In the genomic region with DNA sequence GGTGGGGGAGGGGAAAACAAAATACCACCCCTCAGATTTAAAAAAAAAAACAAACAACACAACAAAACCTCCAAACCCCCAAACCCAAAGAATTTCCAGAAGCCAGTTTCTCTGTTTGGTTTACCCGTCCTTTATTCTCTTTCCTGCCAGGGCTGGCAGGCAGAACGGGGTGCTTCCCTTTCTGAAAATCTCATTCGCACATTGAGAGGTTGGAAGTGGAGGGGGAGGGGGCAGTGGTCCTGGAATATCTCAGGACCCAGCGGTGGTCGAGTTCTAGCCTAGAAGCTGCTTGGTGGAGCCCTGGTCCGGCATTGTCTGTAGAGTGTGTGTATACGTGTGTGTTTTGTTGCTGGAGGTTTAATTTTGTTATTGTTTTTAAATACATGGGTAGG, we compare ENCODE assay signal across 8 cellular contexts. TPM values are rescaled to one million over a fixed set of nuclear protein-coding genes. Genes with fewer than 3 reads are reported as not detected.
DNase-seq lines count a peak whose midpoint lies in the region; ATAC-seq, FAIRE-seq and TF ChIP-seq lines count a peak whose summit lies in the region.

No MANE protein-coding gene starts in this region.

- peak overlapping the region; percentile 33 for H2AK5ac ChIP-seq in mesenchymal stem cell (ENCODE audit: low read length, severe bottlenecking)

- no TSS peak for BruUV-seq in K562 (replicated peaks; lab: Mats Ljungman, UMichigan)

- peak overlapping the region; percentile 73 for H3K9ac ChIP-seq in KMS-11
- peak overlapping the region; percentile 67 to 95 for H3K9ac ChIP-seq in K562 (ENCODE audit: insufficient read depth in 1 of 2, low read depth in 2 of 2, low read length in 2 of 2)
- peak overlapping the region; percentile 95 for H3K9ac ChIP-seq in mesenchymal stem cell (ENCODE audit: low read length)

- peaks cover 4% of the 10 kb centered on the region for H3K36me3 Mint-ChIP-seq in CD4-positive, CD25-positive, alpha-beta regulatory T cell

- peak overlapping the region; percentile 87 for H3K4me3 ChIP-seq in CD4-positive, CD25-positive, alpha-beta regulatory T cell (ENCODE audit: low read depth, low read length)
- H3K4me3 ChIP-seq in KMS-11 (IDR thresholded peaks at IDR 0.05; ENCODE audit: insufficient read depth, low read depth, low read length) (peak overlapping the region; percentile 26), K562 (peak overlapping the region; percentile 54), mesenchymal stem cell (ENCODE audit: insufficient read depth in 1 of 2, low read depth in 1 of 2, low read length in 2 of 2) (peak overlapping the region; percentile 79 to 91), vagina (peak overlapping the region; percentile 87 to 97)

- peak overlapping the region; percentile 87 to 98 (median 94) for H3K4me3 Mint-ChIP-seq in CD4-positive, CD25-positive, alpha-beta regulatory T cell

- H4K8ac ChIP-seq in mesenchymal stem cell (ENCODE audit: low read length), result peak overlapping the region; percentile 59

- H2BK120ac ChIP-seq in mesenchymal stem cell (ENCODE audit: low read depth, low read length), result peak overlapping the region; percentile 2

- TF ChIP-seq RAD21 in K562 (CRISPR knock-in tag; conservative IDR thresholded peaks at IDR 0.05 in 1 of 2, IDR thresholded peaks at IDR 0.05 in 1 of 2), result no peak

- peak in 1 of 3 donors; percentile 21 for DNase-seq in CD4-positive, CD25-positive, alpha-beta regulatory T cell
- peak in 1 of 4 experiments; percentile 39 for DNase-seq in K562 (ENCODE audit: extremely low read depth in 1 of 4, low spot score in 3 of 4)
- no peak for DNase-seq in mesenchymal stem cell
- no peak for DNase-seq in vagina (ENCODE audit: extremely low spot score in 2 of 2)
- DNase-seq in cerebellar cortex (ENCODE audit: low spot score), result no peak

- in situ Hi-C loops in K562 (cut with MboI), result no loop called here

- H2BK15ac ChIP-seq in mesenchymal stem cell (ENCODE audit: low read depth, poor library complexity, severe bottlenecking), result no peak overlapping the region

- peaks cover 0 to 6% (median 0%) of the 10 kb centered on the region in 7 donors for H3K9me3 Mint-ChIP-seq in CD4-positive, CD25-positive, alpha-beta regulatory T cell

- H3K18ac ChIP-seq in mesenchymal stem cell (ENCODE audit: low read depth in 1 of 2, low read length in 2 of 2), result peak overlapping the region in 1 of 2 experiments; percentile 63

- peaks cover 0 to 63% (median 46%) of the 10 kb centered on the region in 4 donors for H3K4me1 Mint-ChIP-seq in CD4-positive, CD25-positive, alpha-beta regulatory T cell

- H4K91ac ChIP-seq in mesenchymal stem cell (ENCODE audit: low read length), result no peak overlapping the region

- peak overlapping the region; percentile 47 for H3K4me2 ChIP-seq in KMS-11
- H3K4me2 ChIP-seq in K562 (ENCODE audit: insufficient read depth, low read length), result peak overlapping the region; percentile 97
- H3K4me2 ChIP-seq in mesenchymal stem cell (ENCODE audit: low read length, poor library complexity, severe bottlenecking), result peak overlapping the region; percentile 97

- H3K79me1 ChIP-seq in mesenchymal stem cell (replicated peaks; ENCODE audit: low read length, poor library complexity, severe bottlenecking), result peaks cover 21% of the 10 kb centered on the region

- TF ChIP-seq CTCF in KMS-11 (conservative IDR thresholded peaks at IDR 0.05; ENCODE audit: low read depth, low read length) (no peak), K562 (IDR thresholded peaks at IDR 0.05 in 2 of 3, conservative IDR thresholded peaks at IDR 0.05 in 1 of 3; ENCODE audit: insufficient read depth in 2 of 3, low read depth in 1 of 3, low read length in 3 of 3) (no peak), vagina (IDR thresholded peaks at IDR 0.05) (no peak)

- H3K36me3 ChIP-seq in CD4-positive, CD25-positive, alpha-beta regulatory T cell (ENCODE audit: control insufficient read depth, insufficient read depth, low read length), result no peaks in the 10 kb centered on the region
- H3K36me3 ChIP-seq in KMS-11 (ENCODE audit: insufficient read depth) (no peaks in the 10 kb centered on the region), K562 (ENCODE audit: control insufficient read depth, insufficient read depth, low read length) (peaks cover 13% of the 10 kb centered on the region; the same call in 2 of the 3 replicates), mesenchymal stem cell (ENCODE audit: control insufficient read depth in 1 of 2, insufficient read depth in 2 of 2, low read depth in 1 of 2, low read length in 2 of 2) (peaks cover 0 to 3% of the 10 kb centered on the region in 2 experiments), vagina (no peaks in the 10 kb centered on the region)

- H3K27ac ChIP-seq in CD4-positive, CD25-positive, alpha-beta regulatory T cell (ENCODE audit: insufficient read depth, low read length, poor library complexity, severe bottlenecking), result peak overlapping the region; percentile 66
- H3K27ac ChIP-seq in KMS-11 (peak overlapping the region; percentile 44), K562 (ENCODE audit: extremely low read depth, low read depth, low read length) (peak overlapping the region; percentile 70), mesenchymal stem cell (ENCODE audit: low read length, poor library complexity, severe bottlenecking) (no peak overlapping the region), vagina (peak overlapping the region; percentile 93)

- H3K9me3 ChIP-seq in CD4-positive, CD25-positive, alpha-beta regulatory T cell (ENCODE audit: control insufficient read depth in 2 of 2, low read length in 2 of 2), result no peaks in the 10 kb centered on the region
- H3K9me3 ChIP-seq in K562 (replicated peaks; ENCODE audit: control insufficient read depth, insufficient read depth, low read depth, low read length) (peaks cover 3% of the 10 kb centered on the region; the same call in 1 of the 2 replicates), mesenchymal stem cell (ENCODE audit: control insufficient read depth, low read length) (no peaks in the 10 kb centered on the region), vagina (no peaks in the 10 kb centered on the region)

- peak overlapping the region; percentile 95 to 97 (median 97) for H3K27ac Mint-ChIP-seq in CD4-positive, CD25-positive, alpha-beta regulatory T cell

- H4K20me1 ChIP-seq in KMS-11 (ENCODE audit: insufficient read depth) (peaks cover 27% of the 10 kb centered on the region), K562 (replicated peaks; ENCODE audit: control insufficient read depth, insufficient read depth, low read length) (peaks cover 24% of the 10 kb centered on the region)

- no peaks in the 10 kb centered on the region for H3K27me3 ChIP-seq in CD4-positive, CD25-positive, alpha-beta regulatory T cell (ENCODE audit: control insufficient read depth, insufficient read depth, low read length)
- H3K27me3 ChIP-seq in KMS-11 (ENCODE audit: insufficient read depth, low read depth) (no peaks in the 10 kb centered on the region), K562 (ENCODE audit: control insufficient read depth in 2 of 2, insufficient read depth in 2 of 2, low read length in 2 of 2) (peaks cover 23 to 31% of the 10 kb centered on the region in 2 experiments), mesenchymal stem cell (ENCODE audit: control insufficient read depth in 1 of 2, insufficient read depth in 1 of 2, low read length in 2 of 2) (peaks cover 19 to 25% of the 10 kb centered on the region in 2 experiments), vagina (no peaks in the 10 kb centered on the region)

- 5% methylated on average over 7 of the region's 7 CpGs for WGBS in K562 (ENCODE audit: insufficient coverage, low coverage, missing lambda C conversion rate)
- 2% methylated on average over 7 of the region's 7 CpGs for WGBS in mesenchymal stem cell

- intact Hi-C loops in K562 (cut with micrococcal nuclease) (loop anchor here (5.0 kb wide), 1 partner anchor 36 kb away; no protein-coding TSS in a partner anchor), vagina (cut with DNase I) (loop anchor here (5.0 kb wide), 1 partner anchor 161 kb away; no protein-coding TSS in a partner anchor)

- H3K27me3 Mint-ChIP-seq in CD4-positive, CD25-positive, alpha-beta regulatory T cell, result peaks cover 5% of the 10 kb centered on the region

- peak overlapping the region in 1 of 2 experiments; percentile 83 for H3K4ac ChIP-seq in mesenchymal stem cell (ENCODE audit: low read depth in 1 of 2, low read length in 2 of 2)

- POLR2A ChIA-PET in K562 (lab: Yijun Ruan, JAX), result interaction anchor here (0.7 to 1.9 kb wide), 6 partner anchors 12 to 51 kb away, joined by 3 to 7 read pairs (median 4); no protein-coding TSS in a partner anchor

- H2BK5ac ChIP-seq in mesenchymal stem cell (ENCODE audit: low read depth, low read length, poor library complexity, severe bottlenecking), result no peak overlapping the region

- peaks cover 58% of the 10 kb centered on the region for H3K79me2 ChIP-seq in KMS-11 (ENCODE audit: insufficient read depth, low read depth)
- peaks cover 59% of the 10 kb centered on the region for H3K79me2 ChIP-seq in K562 (ENCODE audit: control insufficient read depth, insufficient read depth, low read length)

- no peak overlapping the region for H3K14ac ChIP-seq in mesenchymal stem cell (ENCODE audit: low read length in 2 of 2)

- no peak overlapping the region for H3K23ac ChIP-seq in mesenchymal stem cell (ENCODE audit: low read length in 2 of 2)

- peaks cover 3% of the 10 kb centered on the region for H3K9me1 ChIP-seq in K562 (ENCODE audit: control insufficient read depth, insufficient read depth, low read length)

- H2BK12ac ChIP-seq in mesenchymal stem cell (ENCODE audit: low read length in 2 of 2), result no peak overlapping the region

- peak; percentile 44 for FAIRE-seq in K562 (lab: Jason Lieb, UNC)

- TF ChIP-seq POLR2A in K562 (conservative IDR thresholded peaks at IDR 0.05) (no peak), vagina (IDR thresholded peaks at IDR 0.05) (no peak)

- H3K4me1 ChIP-seq in CD4-positive, CD25-positive, alpha-beta regulatory T cell (ENCODE audit: control insufficient read depth, insufficient read depth, low read length, poor library complexity, severe bottlenecking), result peaks cover 49% of the 10 kb centered on the region
- H3K4me1 ChIP-seq in KMS-11 (ENCODE audit: low read depth, poor library complexity, severe bottlenecking) (peaks cover 56% of the 10 kb centered on the region), K562 (replicated peaks in 1 of 2; ENCODE audit: control insufficient read depth in 2 of 2, insufficient read depth in 2 of 2, low read length in 2 of 2) (peaks cover 41 to 47% of the 10 kb centered on the region in 2 experiments), mesenchymal stem cell (ENCODE audit: control insufficient read depth, insufficient read depth, low read depth, low read length) (peaks cover 30% of the 10 kb centered on the region), vagina (peaks cover 40% of the 10 kb centered on the region)

- TF ChIP-seq EP300 in K562 (IDR thresholded peaks at IDR 0.05; ENCODE audit: low read length), result no peak

- CTCF ChIA-PET in K562 (lab: Yijun Ruan, JAX; ENCODE audit: low intra/inter-chr PET ratio), result no interaction called here

- no peak for ATAC-seq in CD4-positive, CD25-positive, alpha-beta regulatory T cell (ENCODE audit: low read depth in 2 of 2)
- no peak; the same call in 2 of the 3 replicates for ATAC-seq in K562
- no peak for ATAC-seq in HG02588 (IDR thresholded peaks at IDR 0.05; ENCODE audit: unreplicated experiment)
- no peak for ATAC-seq in HG03457 (IDR thresholded peaks at IDR 0.05; ENCODE audit: unreplicated experiment)

- H2AFZ ChIP-seq in KMS-11 (ENCODE audit: low read depth) (no peak overlapping the region), K562 (ENCODE audit: low read depth, low read length) (no peak overlapping the region), mesenchymal stem cell (ENCODE audit: low read depth, low read length) (no peak overlapping the region)

RNA-seq across cellular contexts. Expression of a gene that starts 1.3 kb away (rescaled TPM):
- 49.7 TPM for total RNA-seq in CD4-positive, CD25-positive, alpha-beta regulatory T cell
- under 1 TPM; 0.21 to 0.96 (median 0.76) TPM for polyA plus RNA-seq in CD4-positive, CD25-positive, alpha-beta regulatory T cell
- total RNA-seq in K562 (2011; cell fraction: chromatin; rRNA removed; ENCODE audit: low replicate concordance), result 107 and 183 TPM in 2 replicates
- 75.7 and 79.0 TPM in 2 replicates for total RNA-seq in K562 (2011; cell fraction: nucleolus; rRNA removed)
- total RNA-seq in K562 (2011; cell fraction: nucleoplasm; rRNA removed), result 101 and 152 TPM in 2 replicates
- total RNA-seq in K562 (2014; rRNA removed) (16.1 and 19.1 TPM in 2 replicates), K562 (2014; rRNA removed; fragmentation: Illumina TruSeq; extraction: Trizol) (10.3 and 10.8 TPM in 2 replicates), K562 (2015; rRNA removed; fragmentation: Illumina TruSeq; extraction: Trizol) (9.7 and 11.5 TPM in 2 replicates), K562 (2021) (66.4 and 82.5 TPM in 2 replicates), vagina (66.3 TPM)
- polyA plus RNA-seq in K562 (2011; rRNA removed) (8.1 and 19.2 TPM in 2 replicates), K562 (2014; fragmentation: Illumina TruSeq; extraction: Trizol) (39.4 and 41.6 TPM in 2 replicates), K562 (2014; fragmentation: Nextera tagmentation; extraction: Ambion mirVana) (1 to 10 TPM in 1 of 2 experiments, under 1 TPM in 1; 0.94 to 1.9 TPM), K562 (2014; rRNA removed) (15.6 and 21.0 TPM in 2 replicates)
- 17.6 and 21.0 TPM in 2 replicates for polyA plus RNA-seq in K562 (2011; cell fraction: cytosol; rRNA removed)
- polyA plus RNA-seq in K562 (2011; cell fraction: nucleus; rRNA removed), result 46.1 and 50.8 TPM in 2 replicates
- polyA plus RNA-seq in K562 (2012), result 51.9 and 88.9 TPM in 2 replicates
- 20.3 and 24.1 TPM in 2 replicates for polyA minus RNA-seq in K562 (2011; rRNA and poly(A)+ RNA removed)
- polyA minus RNA-seq in K562 (2011; cell fraction: cytosol; rRNA and poly(A)+ RNA removed), result 45.6 and 90.6 TPM in 2 replicates
- polyA minus RNA-seq in K562 (2011; cell fraction: nucleus; rRNA and poly(A)+ RNA removed), result 26.0 and 43.0 TPM in 2 replicates
- 34.5 TPM for polyA plus RNA-seq in mesenchymal stem cell (2013, experiment 1 of 2)
- 34.1 TPM for polyA plus RNA-seq in mesenchymal stem cell (2013, experiment 2 of 2)

Comparison
In these comparisons a context has a peak if more than half of its experiments do, and no peak if none do; other contexts are left out.
1. H3K4me3 ChIP-seq: peak in every context shown above with its lines; median percentile 92 in vagina; 87 in CD4-positive, CD25-positive, alpha-beta regulatory T cell; 85 in mesenchymal stem cell; 54 in K562; 26 in KMS-11.
2. H3K4me2 ChIP-seq: peak in every context shown above with its lines; median percentile 97 in K562; 97 in mesenchymal stem cell; 47 in KMS-11.